In genomic region chr22:40625281-40625680, GRCh38 we compare ENCODE assay signal across 3 cellular contexts. TPM values are rescaled to one million over a fixed set of nuclear protein-coding genes. Genes with fewer than 3 reads are reported as not detected.
"Had no signal": no experiment of that assay in that cellular context is flagged by ENCODE, and none has a peak within 500 bp of the region (broad histone marks: within the 10 kb centered on the region; RNA-seq: fewer than 3 reads in every experiment).

No MANE protein-coding gene starts in this region.

RNA-seq across cellular contexts. Expression of gene MCHR1, which starts 54.0 kb away (rescaled TPM):
- total RNA-seq: PC-3, Peyer's patch, SJSA1 had no signal
